ENCODE assay signal across 8 cellular contexts in the genomic region with DNA sequence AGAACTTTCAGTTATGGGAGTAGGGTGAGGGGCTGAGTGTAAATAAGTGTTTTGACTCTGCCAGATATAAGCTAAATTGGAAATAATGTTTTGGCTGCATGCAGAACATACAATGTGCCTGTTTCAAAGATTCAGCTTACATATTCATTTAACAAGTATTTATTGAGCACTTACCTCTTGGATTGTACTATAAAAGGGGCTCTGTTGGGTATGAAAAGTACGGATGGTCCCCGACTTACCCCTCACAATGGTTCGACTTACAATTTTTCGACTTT. TPM values are rescaled to one million over a fixed set of nuclear protein-coding genes. Genes with fewer than 3 reads are reported as not detected.
DNase-seq lines count a peak whose midpoint lies in the region; TF ChIP-seq lines count a peak whose summit lies in the region.

No MANE protein-coding gene starts in this region.

- H3K4me1 ChIP-seq in OCI-LY7 (ENCODE audit: insufficient read depth, low read length, poor library complexity, severe bottlenecking): peaks cover 33% of the 10 kb centered on the region
- no peaks in the 10 kb centered on the region for H3K4me1 ChIP-seq in endocrine pancreas (ENCODE audit: control insufficient read depth, insufficient read depth, low read length)
- H3K4me1 ChIP-seq in neuron (ENCODE audit: insufficient read depth, low read length): peaks cover 6% of the 10 kb centered on the region

- peaks cover 28% of the 10 kb centered on the region for H3K79me2 ChIP-seq in OCI-LY7 (ENCODE audit: insufficient read depth, low read depth, low read length)

- no peaks in the 10 kb centered on the region for H3K9me2 ChIP-seq in OCI-LY7 (ENCODE audit: insufficient read depth, low read length)

- peaks cover 4% of the 10 kb centered on the region; the same call in 1 of the 2 replicates for H4K20me1 ChIP-seq in OCI-LY7 (ENCODE audit: insufficient read depth, low read length)

- H3K27me3 Mint-ChIP-seq in CD14-positive monocyte (ENCODE audit: low read depth in 3 of 3): peaks cover 0 to 10% (median 0%) of the 10 kb centered on the region in 3 donors

- H2AFZ ChIP-seq in OCI-LY7 (ENCODE audit: low read length) (peak overlapping the region; percentile 55; the same call in 1 of the 2 replicates), neuron (ENCODE audit: low read depth, low read length) (no peak overlapping the region)

- H3K9ac ChIP-seq in endocrine pancreas (ENCODE audit: control insufficient read depth, insufficient read depth, low read length): peak overlapping the region; percentile 72

- H3K27me3 ChIP-seq in endocrine pancreas (ENCODE audit: control insufficient read depth, insufficient read depth, low read length) (no peaks in the 10 kb centered on the region), neuron (ENCODE audit: insufficient read depth, low read length) (no peaks in the 10 kb centered on the region)

- peaks cover 0 to 3% (median 0%) of the 10 kb centered on the region in 7 donors for H3K9me3 Mint-ChIP-seq in CD14-positive monocyte

- DNase-seq in CD14-positive monocyte (ENCODE audit: low spot score): no peak
- DNase-seq in OCI-LY7 (ENCODE audit: low spot score): no peak
- DNase-seq in NOMO-1 treated with DMSO at 0.1 percent for 48 hours (lab: John Stamatoyannopoulos, UW; ENCODE audit: unreplicated experiment): no peak
- no peak for DNase-seq in mucosa of gallbladder (ENCODE audit: low spot score)
- no peak for DNase-seq in activated CD4-positive, alpha-beta T cell treated with anti-CD3 and anti-CD28 coated beads for 48 hours
- DNase-seq in GM13976 (ENCODE audit: low spot score): no peak

- H3K27ac Mint-ChIP-seq in CD14-positive monocyte: peak overlapping the region in 6 of 7 donors; percentile 90 to 96 (median 95)

- H3K36me3 ChIP-seq in OCI-LY7 (ENCODE audit: insufficient read depth, low read length) (peaks cover 8% of the 10 kb centered on the region; the same call in 1 of the 2 replicates), endocrine pancreas (ENCODE audit: control insufficient read depth, insufficient read depth, low read length) (no peaks in the 10 kb centered on the region), neuron (ENCODE audit: insufficient read depth, low read length) (peaks cover 3% of the 10 kb centered on the region)

- TSS peak; percentile 92 for BruUV-seq in OCI-LY7 (replicated peaks; lab: Mats Ljungman, UMichigan)

- peak overlapping the region; percentile 77 for H3K4me3 ChIP-seq in OCI-LY7 (ENCODE audit: low read depth, low read length, poor library complexity, severe bottlenecking)
- H3K4me3 ChIP-seq in endocrine pancreas (ENCODE audit: control insufficient read depth, insufficient read depth, low read length): peak overlapping the region; percentile 88
- H3K4me3 ChIP-seq in neuron (ENCODE audit: low read length): peak overlapping the region; percentile 69

- H3K27ac ChIP-seq in OCI-LY7 (ENCODE audit: low read depth, low read length, poor library complexity, severe bottlenecking): peak overlapping the region; percentile 87

- H3K9me3 ChIP-seq in OCI-LY7 (ENCODE audit: low read length) (no peaks in the 10 kb centered on the region), endocrine pancreas (ENCODE audit: control insufficient read depth, low read length) (no peaks in the 10 kb centered on the region), neuron (ENCODE audit: low read length) (no peaks in the 10 kb centered on the region)

- peak overlapping the region; percentile 95 for H3K4me2 ChIP-seq in OCI-LY7 (ENCODE audit: low read length)

- POLR2A ChIA-PET in OCI-LY7 (lab: Charles Lee): interaction anchor here (0.7 to 1.2 kb wide), 2 partner anchors 82 to 99 kb away, joined by 3 to 4 read pairs; no protein-coding TSS in a partner anchor

- intact Hi-C loops in CD14-positive monocyte (cut with micrococcal nuclease) (loop anchor here in 1 of 2 donors (5.0 kb wide), 1 partner anchor 84 kb away; no protein-coding TSS in a partner anchor), OCI-LY7 (cut with micrococcal nuclease; ENCODE audit: unreplicated experiment) (loop anchor here (1.0 to 2.0 kb wide), 2 partner anchors 56 to 84 kb away; a partner anchor contains a TSS)

- H3K4me1 Mint-ChIP-seq in CD14-positive monocyte: peaks cover 18% of the 10 kb centered on the region

- no peak for TF ChIP-seq CTCF in CD14-positive monocyte (IDR thresholded peaks at IDR 0.05)
- no peak for TF ChIP-seq CTCF in OCI-LY7 (conservative IDR thresholded peaks at IDR 0.05; ENCODE audit: low read length)
- TF ChIP-seq CTCF in GM13976 (IDR thresholded peaks at IDR 0.05; ENCODE audit: borderline replicate concordance, control extremely low read depth, extremely low read depth, insufficient read depth, missing control alignments): no peak

- in situ Hi-C loops in GM13976 (cut with MboI; ENCODE audit: low sequenced_read_pairs, unreplicated experiment): no loop called here

- peak overlapping the region; percentile 91 to 93 for H3K4me3 Mint-ChIP-seq in CD14-positive monocyte

- peaks cover 0 to 9% of the 10 kb centered on the region in 2 donors for H3K36me3 Mint-ChIP-seq in CD14-positive monocyte

- CTCF ChIA-PET in OCI-LY7 (lab: Charles Lee; ENCODE audit: unreplicated experiment): no interaction called here

RNA-seq across cellular contexts. Expression of a gene that starts 0.8 kb away (rescaled TPM):
- polyA plus RNA-seq in CD14-positive monocyte: 10 to 100 TPM; 18.6 to 19.1 TPM
- 23.1 and 28.8 TPM in 2 replicates for total RNA-seq in OCI-LY7 (2014; rRNA removed; shearing (Covaris generic))
- total RNA-seq in OCI-LY7 (2022) (39.4 and 45.7 TPM in 2 replicates), mucosa of gallbladder (41.3 TPM)

RNA-seq across cellular contexts. Expression of a gene that starts 5.3 kb away (rescaled TPM):
- 1 to 10 TPM in 1 of 2 donors, under 1 TPM in 1; 0.13 to 1.6 TPM for polyA plus RNA-seq in CD14-positive monocyte
- 0.28 and 0.92 TPM in 2 replicates for total RNA-seq in OCI-LY7 (2014; rRNA removed; shearing (Covaris generic))
- total RNA-seq in OCI-LY7 (2022): 0.68 and 2.1 TPM in 2 replicates
- 1.2 TPM for total RNA-seq in mucosa of gallbladder

RNA-seq across cellular contexts. Expression of a gene that starts 56.1 kb away (rescaled TPM):
- 10 to 100 TPM; 10.4 to 20.5 TPM for polyA plus RNA-seq in CD14-positive monocyte
- total RNA-seq in OCI-LY7 (2014; rRNA removed; shearing (Covaris generic)): 13.4 and 15.0 TPM in 2 replicates
- total RNA-seq in OCI-LY7 (2022): 24.9 and 27.3 TPM in 2 replicates
- 12.5 TPM for total RNA-seq in mucosa of gallbladder
